In genomic region chr21:37153193-37153934, GRCh38 we compare ENCODE assay signal across 14 cellular contexts.
DNase-seq lines count a peak whose midpoint lies in the region; ATAC-seq, FAIRE-seq and TF ChIP-seq lines count a peak whose summit lies in the region.
"Had no signal": no experiment of that assay in that cellular context is flagged by ENCODE, and none has a peak within 500 bp of the region (broad histone marks: within the 10 kb centered on the region; RNA-seq: fewer than 3 reads in every experiment).

No MANE protein-coding gene starts in this region.

- H3K4ac ChIP-seq in H1 (replicated peaks; ENCODE audit: insufficient read length, low read depth, low read length) = no peak overlapping the region

- no peaks in the 10 kb centered on the region for H4K20me1 ChIP-seq in H1 (replicated peaks in 1 of 2; ENCODE audit: control insufficient read depth in 1 of 2, insufficient read depth in 2 of 2, low read length in 2 of 2)

- H3K9me3 ChIP-seq in H1 (ENCODE audit: insufficient read depth in 2 of 2, low read depth in 1 of 2, low read length in 1 of 2) (no peaks in the 10 kb centered on the region), mesodermal cell (ENCODE audit: control insufficient read depth, low read length) (no peaks in the 10 kb centered on the region), transverse colon (no peaks in the 10 kb centered on the region), esophagus squamous epithelium (no peaks in the 10 kb centered on the region)

- intact Hi-C loops in transverse colon (cut with DNase I; ENCODE audit: low total_unique reads) (loop anchor here (5.0 kb wide), 1 partner anchor 116 kb away; no protein-coding TSS in a partner anchor), esophagus squamous epithelium (cut with DNase I) (no loop called here)

- H2BK120ac ChIP-seq in H1 (replicated peaks; ENCODE audit: low read depth, low read length) = no peak overlapping the region

- H3K56ac ChIP-seq in H1 (replicated peaks; ENCODE audit: insufficient read length, low read depth, low read length) = no peak overlapping the region

- H2AFZ ChIP-seq in H1 (ENCODE audit: low read length) = no peak overlapping the region

- H4K5ac ChIP-seq in H1 (ENCODE audit: insufficient read length, low read depth, low read length) = no peak overlapping the region

- TF ChIP-seq RAD21 in H1 (IDR thresholded peaks at IDR 0.05 in 1 of 2, conservative IDR thresholded peaks at IDR 0.05 in 1 of 2; ENCODE audit: low read depth in 2 of 2, low read length in 2 of 2) = no peak

- ATAC-seq in GM21529 (IDR thresholded peaks at IDR 0.05; ENCODE audit: unreplicated experiment) (no peak), HG03342 (IDR thresholded peaks at IDR 0.05; ENCODE audit: unreplicated experiment) (no peak)
- ATAC-seq: activated T-cell treated with anti-CD3 and anti-CD28 coated beads, Interleukin-2, amount 50 U/mL, for 72 hours; stimulated activated naive CD8-positive, alpha-beta T cell treated with anti-CD3 and anti-CD28 coated beads, Interleukin-15, amount 100 ng/mL, for 72 hours had no signal

- DNase-seq in NCI-H226 = peak; percentile 71
- no peak for DNase-seq in H1 (ENCODE audit: low read depth in 1 of 2, low spot score in 2 of 2)
- DNase-seq in transverse colon = peak; percentile 58
- DNase-seq in COLO668 (lab: John Stamatoyannopoulos, UW; ENCODE audit: unreplicated experiment) = no peak
- no peak for DNase-seq in esophagus squamous epithelium (lab: John Stamatoyannopoulos, UW)
- DNase-seq: activated T-cell treated with anti-CD3 and anti-CD28 coated beads, Interleukin-2, amount 50 U/mL, for 72 hours; NCI-H1417; stimulated activated CD4-positive, alpha-beta T cell treated with anti-CD3 and anti-CD28 coated beads, Interleukin-12 subunit alpha, Interleukin-12 subunit beta, amount 100 ng/mL, for 4 hours; stimulated activated naive CD8-positive, alpha-beta T cell treated with anti-CD3 and anti-CD28 coated beads, Interleukin-15, amount 100 ng/mL, for 72 hours had no signal

- H4K8ac ChIP-seq in H1 (ENCODE audit: extremely low read depth, insufficient read depth, low read length) = no peak overlapping the region

- no peak for TF ChIP-seq CTCF in H1 (IDR thresholded peaks at IDR 0.05; ENCODE audit: control extremely low read depth in 1 of 3, insufficient read depth in 1 of 3, low read depth in 1 of 3, low read length in 3 of 3)
- TF ChIP-seq CTCF in transverse colon (IDR thresholded peaks at IDR 0.05) = no peak
- no peak for TF ChIP-seq CTCF in esophagus squamous epithelium (IDR thresholded peaks at IDR 0.05)

- H3K79me1 ChIP-seq in H1 (ENCODE audit: low read depth, low read length) = no peaks in the 10 kb centered on the region

- H3K4me2 ChIP-seq in H1 (ENCODE audit: insufficient read depth in 1 of 2, low read depth in 2 of 2, low read length in 2 of 2) = no peak overlapping the region

- no peak overlapping the region for H3K18ac ChIP-seq in H1 (ENCODE audit: extremely low read depth, low read length)

- in situ Hi-C loops in transverse colon (cut with MboI; ENCODE audit: low pct_ligation_motif_present in 1 of 4, low pct_unique_long_range_greater_than_20kb in 1 of 4, low sequenced_read_pairs in 3 of 4) = no loop called here

- H3K79me2 ChIP-seq in H1 (ENCODE audit: control insufficient read depth in 1 of 2, insufficient read depth in 2 of 2, low read length in 2 of 2) = no peaks in the 10 kb centered on the region

- peaks cover 0 to 4% (median 2%) of the 10 kb centered on the region in 4 experiments; a peak in 3 of 7 replicates for H3K4me1 ChIP-seq in H1 (replicated peaks in 1 of 4; ENCODE audit: control insufficient read depth in 3 of 4, insufficient read depth in 4 of 4, low read length in 3 of 4)
- no peaks in the 10 kb centered on the region for H3K4me1 ChIP-seq in mesodermal cell (ENCODE audit: control insufficient read depth, insufficient read depth, low read length, poor library complexity, severe bottlenecking)
- peaks cover 18 to 30% (median 20%) of the 10 kb centered on the region in 4 donors for H3K4me1 ChIP-seq in transverse colon
- H3K4me1 ChIP-seq in esophagus squamous epithelium = no peaks in the 10 kb centered on the region

- TF ChIP-seq EP300 in H1 (IDR thresholded peaks at IDR 0.05; ENCODE audit: borderline replicate concordance in 1 of 2, low read depth in 2 of 2, low read length in 2 of 2) = no peak
- TF ChIP-seq EP300 in transverse colon (IDR thresholded peaks at IDR 0.05; ENCODE audit: low read depth) = no peak

- TF ChIP-seq POLR2A in H1 (IDR thresholded peaks at IDR 0.05; ENCODE audit: control extremely low read depth in 1 of 2, low read depth in 2 of 2, low read length in 2 of 2) (no peak), transverse colon (IDR thresholded peaks at IDR 0.05) (no peak), esophagus squamous epithelium (IDR thresholded peaks at IDR 0.05) (no peak)

- H2AK5ac ChIP-seq in H1 (ENCODE audit: low read depth, low read length) = no peak overlapping the region

- no peak overlapping the region for H2BK12ac ChIP-seq in H1 (ENCODE audit: low read depth, low read length)

- H3K14ac ChIP-seq in H1 (ENCODE audit: insufficient read length) = no peak overlapping the region

- H3K27me3 ChIP-seq in H1 (replicated peaks in 1 of 4; ENCODE audit: control insufficient read depth in 3 of 4, extremely low read depth in 1 of 4, insufficient read depth in 3 of 4, low read length in 3 of 4) = no peaks in the 10 kb centered on the region
- no peaks in the 10 kb centered on the region for H3K27me3 ChIP-seq in transverse colon
- no peaks in the 10 kb centered on the region for H3K27me3 ChIP-seq in esophagus squamous epithelium

- no peak for FAIRE-seq in H1 (lab: Jason Lieb, UNC)
- FAIRE-seq: TTC549 had no signal

- H3K23ac ChIP-seq in H1 (ENCODE audit: insufficient read length) = no peak overlapping the region

- no peak overlapping the region for H3K4me3 ChIP-seq in H1 (ENCODE audit: extremely low read depth in 1 of 4, insufficient read depth in 2 of 4, low read depth in 3 of 4, low read length in 4 of 4)
- no peak overlapping the region for H3K4me3 ChIP-seq in mesodermal cell (ENCODE audit: extremely low read depth, insufficient read depth, low read length, poor library complexity, severe bottlenecking)
- H3K4me3 ChIP-seq in transverse colon = no peak overlapping the region
- H3K4me3 ChIP-seq in esophagus squamous epithelium = no peak overlapping the region

- H3K27ac ChIP-seq in H1 (ENCODE audit: low read depth, low read length) (no peak overlapping the region), mesodermal cell (ENCODE audit: low read depth, low read length, severe bottlenecking) (peak overlapping the region; percentile 58), transverse colon (peak overlapping the region; percentile 66 to 83 (median 78)), esophagus squamous epithelium (no peak overlapping the region)
- H3K27ac ChIP-seq: HL-60 had no signal

- POLR2A ChIA-PET in H1 (lab: Charles Lee; ENCODE audit: partially characterized antibody) = interaction anchor here (1.2 kb wide), 1 partner anchor 13 kb away, joined by 3 read pairs; no protein-coding TSS in a partner anchor

- no peak overlapping the region for H4K91ac ChIP-seq in H1 (replicated peaks; ENCODE audit: insufficient read length, low read length)

- peaks cover 0 to 3% (median 1%) of the 10 kb centered on the region in 4 experiments; a peak in 2 of 8 replicates for H3K36me3 ChIP-seq in H1 (ENCODE audit: control insufficient read depth in 2 of 4, insufficient read depth in 4 of 4, low read length in 3 of 4)
- peaks cover 65% of the 10 kb centered on the region for H3K36me3 ChIP-seq in mesodermal cell (ENCODE audit: control insufficient read depth, insufficient read depth, low read length)
- H3K36me3 ChIP-seq in transverse colon = peaks cover 0 to 32% (median 0%) of the 10 kb centered on the region in 4 donors
- peaks cover 3 to 96% (median 5%) of the 10 kb centered on the region in 3 donors for H3K36me3 ChIP-seq in esophagus squamous epithelium

- H3K23me2 ChIP-seq in H1 (ENCODE audit: low read depth, low read length) = no peaks in the 10 kb centered on the region

- CTCF ChIA-PET in H1 (lab: Charles Lee; ENCODE audit: partially characterized antibody) = interaction anchor here (0.6 to 1.4 kb wide), 2 partner anchors 177 to 346 kb away, joined by 3 to 5 read pairs; no protein-coding TSS in a partner anchor

- 93% methylated on average over 4 of the region's 4 CpGs; no CpG with 5 or more reads in 1 of the 2 experiments for WGBS in H1 (ENCODE audit: extremely low coverage in 1 of 2, insufficient coverage in 1 of 2, insufficient read length in 1 of 2, insufficient replicate concordance in 2 of 2, low coverage in 1 of 2, low lambda C conversion rate in 2 of 2, missing lambda C conversion rate in 1 of 2), 2 experiments
- 83% methylated on average over 1 of the region's 4 CpGs; no CpG with 5 or more reads in 1 of the 2 experiments for WGBS in mesodermal cell (ENCODE audit: insufficient coverage in 2 of 2), 2 experiments
- WGBS in transverse colon (ENCODE audit: low coverage in 1 of 2), 2 donors = 35 to 37% methylated on average over 4 of the region's 4 CpGs
- 66 to 78% methylated on average over 4 of the region's 4 CpGs for WGBS in esophagus squamous epithelium, 2 donors

- no peak overlapping the region for H3K9ac ChIP-seq in H1 (replicated peaks in 1 of 4; ENCODE audit: extremely low read depth in 1 of 4, low read depth in 3 of 4, low read length in 3 of 4)

- H2BK20ac ChIP-seq in H1 (ENCODE audit: low read length) = no peak overlapping the region

- no peak overlapping the region for H2BK15ac ChIP-seq in H1 (ENCODE audit: low read length)

- H2BK5ac ChIP-seq in H1 (ENCODE audit: low read depth, low read length) = no peak overlapping the region

TF ChIP-seq in H1, 55 proteins besides CTCF, POLR2A, EP300 and RAD21:
- TF ChIP-seq CEBPB (IDR thresholded peaks at IDR 0.05; ENCODE audit: low read depth, low read length) (peak; percentile 68; the same call in 1 of the 2 replicates), RNF2 (IDR thresholded peaks at IDR 0.05; ENCODE audit: borderline replicate concordance, low read depth, low read length, missing control alignments, poor library complexity, severe bottlenecking) (no peak)

Comparison
In these comparisons a context has a peak if more than half of its experiments do, and no peak if none do; other contexts are left out.
1. DNase-seq: peak in NCI-H226 (single experiment) and transverse colon (single experiment); none in H1 (0 of 2), COLO668 (single experiment) and esophagus squamous epithelium (single experiment).
2. H3K27ac ChIP-seq: peak in mesodermal cell (single experiment) and transverse colon (4 of 4); none in H1 (single experiment) and esophagus squamous epithelium (0 of 4).